ENCODE assay signal across 8 cellular contexts in genomic region chr19:4791183-4792018, GRCh38. TPM values are rescaled to one million over a fixed set of nuclear protein-coding genes. Genes with fewer than 3 reads are reported as not detected.
DNase-seq lines count a peak whose midpoint lies in the region; ATAC-seq and TF ChIP-seq lines count a peak whose summit lies in the region.

A gene with protein sequence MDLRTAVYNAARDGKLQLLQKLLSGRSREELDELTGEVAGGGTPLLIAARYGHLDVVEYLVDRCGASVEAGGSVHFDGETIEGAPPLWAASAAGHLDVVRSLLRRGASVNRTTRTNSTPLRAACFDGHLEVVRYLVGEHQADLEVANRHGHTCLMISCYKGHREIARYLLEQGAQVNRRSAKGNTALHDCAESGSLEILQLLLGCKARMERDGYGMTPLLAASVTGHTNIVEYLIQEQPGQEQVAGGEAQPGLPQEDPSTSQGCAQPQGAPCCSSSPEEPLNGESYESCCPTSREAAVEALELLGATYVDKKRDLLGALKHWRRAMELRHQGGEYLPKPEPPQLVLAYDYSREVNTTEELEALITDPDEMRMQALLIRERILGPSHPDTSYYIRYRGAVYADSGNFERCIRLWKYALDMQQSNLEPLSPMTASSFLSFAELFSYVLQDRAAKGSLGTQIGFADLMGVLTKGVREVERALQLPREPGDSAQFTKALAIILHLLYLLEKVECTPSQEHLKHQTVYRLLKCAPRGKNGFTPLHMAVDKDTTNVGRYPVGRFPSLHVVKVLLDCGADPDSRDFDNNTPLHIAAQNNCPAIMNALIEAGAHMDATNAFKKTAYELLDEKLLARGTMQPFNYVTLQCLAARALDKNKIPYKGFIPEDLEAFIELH (plus strand): TSS chr19:4791734. CDS start chr19:4791855, 121 bp downstream.

- peak within 1 kb of the TSS; percentile 99 for H3K9ac ChIP-seq in smooth muscle cell (ENCODE audit: low read depth)

- H3K4me1 ChIP-seq in smooth muscle cell (ENCODE audit: low read depth), result peaks cover 5% of the 10 kb centered on the region

- peak within 1 kb of the TSS; percentile 98 for H3K4me2 ChIP-seq in smooth muscle cell

- CTCF ChIA-PET in WTC11 (lab: Charles Lee), result interaction anchor here (0.6 to 3.2 kb wide), 56 partner anchors 9 to 561 kb away, joined by 3 to 150 read pairs (median 5); partner anchors contain the start of genes DPP9, KDM4B, PLIN3 and PLIN5

- H2AFZ ChIP-seq in smooth muscle cell (ENCODE audit: low read depth), result peak within 1 kb of the TSS; percentile 82

- H3K27me3 Mint-ChIP-seq in WTC11 (ENCODE audit: low read depth), result no peaks in the 10 kb centered on the region

- peaks cover 14% of the 10 kb centered on the region for H3K4me1 Mint-ChIP-seq in WTC11

- peak; percentile 77 for TF ChIP-seq POLR2A in GM18951 (IDR thresholded peaks at IDR 0.05; ENCODE audit: extremely low read depth, insufficient read depth, insufficient read length)

- TF ChIP-seq CTCF in AG09319 (IDR thresholded peaks at IDR 0.05; ENCODE audit: low read depth, low read length) (peak; percentile 100), WTC11 (IDR thresholded peaks at IDR 0.05) (peak; percentile 95), cardiac fibroblast (IDR thresholded peaks at IDR 0.05; ENCODE audit: low read depth, low read length) (peak; percentile 99), smooth muscle cell (IDR thresholded peaks at IDR 0.05; ENCODE audit: borderline replicate concordance, insufficient read depth, poor library complexity, severe bottlenecking) (peak; percentile 99)

- under 1% methylated on average over 74 of the region's 80 CpGs for WGBS in smooth muscle cell (ENCODE audit: low lambda C conversion rate)

- H3K4me3 ChIP-seq in cardiac fibroblast (replicated peaks in 1 of 2; ENCODE audit: low read depth in 2 of 2, low read length in 2 of 2), result peak within 1 kb of the TSS; percentile 67 to 68
- H3K4me3 ChIP-seq in smooth muscle cell, result peak within 1 kb of the TSS; percentile 91

- H3K4me3 Mint-ChIP-seq in WTC11, result peak within 1 kb of the TSS; percentile 80

- H3K9me3 ChIP-seq in smooth muscle cell (replicated peaks; ENCODE audit: low read depth), result no peaks in the 10 kb centered on the region

- no peaks in the 10 kb centered on the region for H4K20me1 ChIP-seq in smooth muscle cell (ENCODE audit: low read depth)

- POLR2A ChIA-PET in WTC11 (lab: Charles Lee), result interaction anchor here (0.9 to 1.2 kb wide), 3 partner anchors 22 to 59 kb away, joined by 3 to 6 read pairs (median 3); no protein-coding TSS in a partner anchor

- in situ Hi-C loops in GM18951 (cut with MboI; ENCODE audit: low sequenced_read_pairs, unreplicated experiment), result no loop called here

- ATAC-seq in HG03196 (IDR thresholded peaks at IDR 0.05; ENCODE audit: unreplicated experiment) (peak; percentile 96), WTC11 (peak; percentile 98)

- H3K9me3 Mint-ChIP-seq in WTC11, result no peaks in the 10 kb centered on the region

- no peaks in the 10 kb centered on the region for H3K36me3 ChIP-seq in smooth muscle cell (ENCODE audit: low read depth)

- no peak within 1 kb of the TSS; the same call in 1 of the 2 replicates for H3K27ac Mint-ChIP-seq in WTC11

- H3K79me2 ChIP-seq in smooth muscle cell (ENCODE audit: low read depth), result peaks cover 30% of the 10 kb centered on the region

- H3F3A ChIP-seq in smooth muscle cell (ENCODE audit: low read depth), result no peaks in the 10 kb centered on the region

- H3K27ac ChIP-seq in smooth muscle cell (ENCODE audit: low read depth), result peak within 1 kb of the TSS; percentile 88

- DNase-seq in AG09319 (ENCODE audit: extremely low read depth, low read depth), result peak; percentile 100
- peak; percentile 100 for DNase-seq in NCI-H226
- peak; percentile 98 for DNase-seq in WTC11 (ENCODE audit: low spot score)
- peak; percentile 100 for DNase-seq in cardiac fibroblast (ENCODE audit: low read depth in 2 of 2)
- DNase-seq in iPS-NIHi7 (ENCODE audit: extremely low spot score), result peak; percentile 99
- peak; percentile 99 for DNase-seq in smooth muscle cell (lab: John Stamatoyannopoulos, UW; ENCODE audit: unreplicated experiment)

- H3K36me3 Mint-ChIP-seq in WTC11, result peaks cover 12% of the 10 kb centered on the region

- no peaks in the 10 kb centered on the region for H3K27me3 ChIP-seq in smooth muscle cell (ENCODE audit: low read depth)

TF ChIP-seq in WTC11, 78 proteins besides CTCF, POLR2A, EP300 and RAD21 (continues in another document):
- TF ChIP-seq NFYB (CRISPR knock-in tag; conservative IDR thresholded peaks at IDR 0.05; ENCODE audit: low read depth) (peak; percentile 70), ZBTB21 (CRISPR knock-in tag; IDR thresholded peaks at IDR 0.05; ENCODE audit: borderline replicate concordance) (peak; percentile 71), CREB1 (CRISPR knock-in tag; IDR thresholded peaks at IDR 0.05) (peak; percentile 74; the same call in 1 of the 2 replicates), CREM (CRISPR knock-in tag; IDR thresholded peaks at IDR 0.05) (peak; percentile 93), ZNF281 (CRISPR knock-in tag; IDR thresholded peaks at IDR 0.05) (0 out of 2 replicates have a peak, but pooled peaks have one; percentile 39), ZNF425 (CRISPR knock-in tag; conservative IDR thresholded peaks at IDR 0.05) (no peak), ZNF396 (CRISPR knock-in tag; IDR thresholded peaks at IDR 0.05; ENCODE audit: borderline replicate concordance) (peak; percentile 80; the same call in 1 of the 2 replicates), SP1 (CRISPR knock-in tag; conservative IDR thresholded peaks at IDR 0.05) (peak; percentile 55; the same call in 1 of the 2 replicates), GABPB1 (CRISPR knock-in tag; IDR thresholded peaks at IDR 0.05) (peak; percentile 90; the same call in 1 of the 2 replicates), ZNF423 (CRISPR knock-in tag; IDR thresholded peaks at IDR 0.05) (peak; percentile 47; the same call in 1 of the 2 replicates), MAX (CRISPR knock-in tag; IDR thresholded peaks at IDR 0.05) (peak; percentile 2; the same call in 1 of the 2 replicates)
- TF ChIP-seq, protein P1, sequence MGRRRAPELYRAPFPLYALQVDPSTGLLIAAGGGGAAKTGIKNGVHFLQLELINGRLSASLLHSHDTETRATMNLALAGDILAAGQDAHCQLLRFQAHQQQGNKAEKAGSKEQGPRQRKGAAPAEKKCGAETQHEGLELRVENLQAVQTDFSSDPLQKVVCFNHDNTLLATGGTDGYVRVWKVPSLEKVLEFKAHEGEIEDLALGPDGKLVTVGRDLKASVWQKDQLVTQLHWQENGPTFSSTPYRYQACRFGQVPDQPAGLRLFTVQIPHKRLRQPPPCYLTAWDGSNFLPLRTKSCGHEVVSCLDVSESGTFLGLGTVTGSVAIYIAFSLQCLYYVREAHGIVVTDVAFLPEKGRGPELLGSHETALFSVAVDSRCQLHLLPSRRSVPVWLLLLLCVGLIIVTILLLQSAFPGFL (CRISPR knock-in tag; IDR thresholded peaks at IDR 0.05; ENCODE audit: borderline replicate concordance), result no peak
- TF ChIP-seq, protein P2, sequence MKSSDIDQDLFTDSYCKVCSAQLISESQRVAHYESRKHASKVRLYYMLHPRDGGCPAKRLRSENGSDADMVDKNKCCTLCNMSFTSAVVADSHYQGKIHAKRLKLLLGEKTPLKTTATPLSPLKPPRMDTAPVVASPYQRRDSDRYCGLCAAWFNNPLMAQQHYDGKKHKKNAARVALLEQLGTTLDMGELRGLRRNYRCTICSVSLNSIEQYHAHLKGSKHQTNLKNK (CRISPR knock-in tag; IDR thresholded peaks at IDR 0.05), result no peak

RNA-seq across cellular contexts. Expression of the gene that starts here (rescaled TPM):
- total RNA-seq in WTC11 (2021) (15.7 to 16.1 TPM (median 15.8 TPM) in 3 replicates), smooth muscle cell (6.8 and 7.1 TPM in 2 replicates)
- 1.5 and 1.6 TPM in 2 replicates for polyA plus RNA-seq in smooth muscle cell

Comparison
In these comparisons a context has a peak if more than half of its experiments do, and no peak if none do; other contexts are left out.
1. Peak in every context shown above with its lines: DNase-seq, ATAC-seq, H3K4me3 ChIP-seq and H3K27ac ChIP-seq.